17 cellular contexts compared by ENCODE assay signal in the genomic region with DNA sequence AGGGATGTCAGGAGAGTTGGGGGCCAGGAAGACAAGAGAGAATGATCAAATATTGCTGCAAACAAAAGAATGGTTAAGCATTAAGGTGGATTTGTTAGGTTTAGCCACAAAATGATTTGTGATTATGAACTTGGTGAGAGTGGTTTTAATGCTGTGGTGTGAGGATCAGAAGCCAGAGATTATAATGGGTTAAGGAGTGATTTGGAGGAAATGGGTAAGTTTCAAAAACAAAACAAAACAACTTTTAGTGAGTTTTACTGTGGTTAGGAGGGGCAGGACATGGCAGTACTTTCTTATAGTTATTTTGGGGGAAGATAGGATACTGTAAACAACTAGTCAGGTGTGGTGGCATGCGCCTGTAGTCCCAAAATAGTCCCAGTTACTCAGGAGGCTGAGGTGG. TPM values are rescaled to one million over a fixed set of nuclear protein-coding genes. Genes with fewer than 3 reads are reported as not detected.
DNase-seq lines count a peak whose midpoint lies in the region; ATAC-seq and TF ChIP-seq lines count a peak whose summit lies in the region.
"Had no signal": no experiment of that assay in that cellular context is flagged by ENCODE, and none has a peak within 500 bp of the region (broad histone marks: within the 10 kb centered on the region; RNA-seq: fewer than 3 reads in every experiment).

No MANE protein-coding gene starts in this region.

- H3K9ac ChIP-seq in liver (ENCODE audit: low read depth in 1 of 2, low read length in 2 of 2) (no peak overlapping the region), Karpas-422 (ENCODE audit: low read length) (no peak overlapping the region)
- H3K9ac ChIP-seq: SK-N-SH had no signal

- DNase-seq in stimulated activated naive CD8-positive, alpha-beta T cell treated with anti-CD3 and anti-CD28 coated beads, Interleukin-15, amount 100 ng/mL, for 72 hours, result no peak
- no peak for DNase-seq in activated CD8-positive, alpha-beta T cell treated with anti-CD3 and anti-CD28 coated beads, Interleukin-2, amount 10 ng/mL, durations not matched to agents 7 days and 5 days
- DNase-seq in anterior cingulate cortex (lab: John Stamatoyannopoulos, UW) (no peak), cerebellar nuclear complex (lab: John Stamatoyannopoulos, UW) (no peak), Karpas-422 (no peak), NCI-H82 (lab: John Stamatoyannopoulos, UW) (no peak)
- DNase-seq: amniotic stem cell; DMS 273 treated with DMSO at 0.1 percent for 48 hours; Kasumi-1; left ventricle myocardium inferior; NCI-H2171 treated with DMSO at 0.1 percent for 48 hours; NCI-H748 treated with DMSO at 0.1 percent for 48 hours; SK-N-SH; stimulated activated naive CD8-positive, alpha-beta T cell treated with anti-CD3 and anti-CD28 coated beads, Interleukin-15, Interleukin-2, amounts not matched to agents 100 U/mL and 50 U/mL, for 24 hours had no signal

- ATAC-seq in stimulated activated naive CD8-positive, alpha-beta T cell treated with anti-CD3 and anti-CD28 coated beads, Interleukin-15, amount 100 ng/mL, for 72 hours, result no peak
- no peak for ATAC-seq in activated CD8-positive, alpha-beta T cell treated with anti-CD3 and anti-CD28 coated beads, Interleukin-2, amount 10 ng/mL, durations not matched to agents 7 days and 5 days
- ATAC-seq: Panc1; stimulated activated naive CD8-positive, alpha-beta T cell treated with anti-CD3 and anti-CD28 coated beads, Interleukin-15, Interleukin-2, amounts not matched to agents 100 U/mL and 50 U/mL, for 24 hours had no signal

- no peak overlapping the region for H3K4me2 ChIP-seq in Karpas-422 (ENCODE audit: low read depth, low read length, poor library complexity, severe bottlenecking)
- H3K4me2 ChIP-seq: SK-N-SH had no signal

- H2AFZ ChIP-seq in Karpas-422 (ENCODE audit: low read length), result no peak overlapping the region

- H3K9me3 ChIP-seq in liver (ENCODE audit: control insufficient read depth in 4 of 4, low read length in 3 of 4) (no peaks in the 10 kb centered on the region), Karpas-422 (ENCODE audit: low read length) (no peaks in the 10 kb centered on the region)
- H3K9me3 ChIP-seq: left ventricle myocardium inferior, SK-N-SH had no signal

- POLR2A ChIA-PET in activated CD8-positive, alpha-beta T cell treated with anti-CD3 and anti-CD28 coated beads, Interleukin-2, amount 10 ng/mL, durations not matched to agents 7 days and 5 days (lab: Charles Lee), result no interaction called here

- no peaks in the 10 kb centered on the region for H3K36me3 ChIP-seq in liver (ENCODE audit: control insufficient read depth in 4 of 4, insufficient read depth in 3 of 4, low read depth in 1 of 4, low read length in 3 of 4)
- H3K36me3 ChIP-seq in Karpas-422 (ENCODE audit: insufficient read depth, low read length), result 0 out of 2 replicates have a peak, but pooled peaks cover 3% of the 10 kb centered on the region

- peaks cover 7 to 81% (median 45%) of the 10 kb centered on the region in 4 donors for H3K4me1 ChIP-seq in liver (ENCODE audit: control insufficient read depth in 4 of 4, insufficient read depth in 4 of 4, low read length in 3 of 4)
- peaks cover 41% of the 10 kb centered on the region for H3K4me1 ChIP-seq in Karpas-422 (ENCODE audit: low read length)

- no peaks in the 10 kb centered on the region for H3K9me3 Mint-ChIP-seq in stimulated activated naive CD8-positive, alpha-beta T cell treated with anti-CD3 and anti-CD28 coated beads, Interleukin-15, Interleukin-2, amounts not matched to agents 100 ng/mL and 50 ng/mL, for 24 hours
- no peaks in the 10 kb centered on the region for H3K9me3 Mint-ChIP-seq in stimulated activated naive CD8-positive, alpha-beta T cell treated with anti-CD3 and anti-CD28 coated beads, Interleukin-15, amount 100 ng/mL, for 72 hours
- H3K9me3 Mint-ChIP-seq in activated CD8-positive, alpha-beta T cell treated with anti-CD3 and anti-CD28 coated beads, Interleukin-2, amount 10 ng/mL, durations not matched to agents 7 days and 5 days (ENCODE audit: insufficient read depth), result no peaks in the 10 kb centered on the region

- H3K27me3 Mint-ChIP-seq in stimulated activated naive CD8-positive, alpha-beta T cell treated with anti-CD3 and anti-CD28 coated beads, Interleukin-15, Interleukin-2, amounts not matched to agents 100 ng/mL and 50 ng/mL, for 24 hours, result no peaks in the 10 kb centered on the region
- H3K27me3 Mint-ChIP-seq in stimulated activated naive CD8-positive, alpha-beta T cell treated with anti-CD3 and anti-CD28 coated beads, Interleukin-15, amount 100 ng/mL, for 72 hours, result no peaks in the 10 kb centered on the region
- H3K27me3 Mint-ChIP-seq in activated CD8-positive, alpha-beta T cell treated with anti-CD3 and anti-CD28 coated beads, Interleukin-2, amount 10 ng/mL, durations not matched to agents 7 days and 5 days (ENCODE audit: low read depth), result no peaks in the 10 kb centered on the region

- CTCF ChIA-PET in activated CD8-positive, alpha-beta T cell treated with anti-CD3 and anti-CD28 coated beads, Interleukin-2, amount 10 ng/mL, durations not matched to agents 7 days and 5 days (lab: Charles Lee), result interaction anchor here (1.2 kb wide), 2 partner anchors 21 to 24 kb away, joined by 3 to 4 read pairs; partner anchors contain the start of gene DIP2B

- peaks cover 98% of the 10 kb centered on the region for H3K79me2 ChIP-seq in Karpas-422 (ENCODE audit: low read length)

- peak overlapping the region; percentile 43 for H3K27ac Mint-ChIP-seq in stimulated activated naive CD8-positive, alpha-beta T cell treated with anti-CD3 and anti-CD28 coated beads, Interleukin-15, Interleukin-2, amounts not matched to agents 100 ng/mL and 50 ng/mL, for 24 hours
- H3K27ac Mint-ChIP-seq in stimulated activated naive CD8-positive, alpha-beta T cell treated with anti-CD3 and anti-CD28 coated beads, Interleukin-15, amount 100 ng/mL, for 72 hours, result peak overlapping the region in 1 of 2 donors; percentile 1
- H3K27ac Mint-ChIP-seq in activated CD8-positive, alpha-beta T cell treated with anti-CD3 and anti-CD28 coated beads, Interleukin-2, amount 10 ng/mL, durations not matched to agents 7 days and 5 days, result peak overlapping the region; percentile 27

- no peak overlapping the region for H3K4me3 Mint-ChIP-seq in stimulated activated naive CD8-positive, alpha-beta T cell treated with anti-CD3 and anti-CD28 coated beads, Interleukin-15, Interleukin-2, amounts not matched to agents 100 ng/mL and 50 ng/mL, for 24 hours
- peak overlapping the region in 1 of 2 donors; percentile 13 for H3K4me3 Mint-ChIP-seq in stimulated activated naive CD8-positive, alpha-beta T cell treated with anti-CD3 and anti-CD28 coated beads, Interleukin-15, amount 100 ng/mL, for 72 hours
- no peak overlapping the region for H3K4me3 Mint-ChIP-seq in activated CD8-positive, alpha-beta T cell treated with anti-CD3 and anti-CD28 coated beads, Interleukin-2, amount 10 ng/mL, durations not matched to agents 7 days and 5 days

- H3K4me3 ChIP-seq in liver (ENCODE audit: low read depth in 1 of 3, low read length in 3 of 3) (no peak overlapping the region), Karpas-422 (ENCODE audit: low read length) (no peak overlapping the region)
- H3K4me3 ChIP-seq: left ventricle myocardium inferior had no signal

- H3K27ac ChIP-seq in liver (ENCODE audit: low read depth in 1 of 2, low read length in 2 of 2), result peak overlapping the region; percentile 55 to 93
- no peak overlapping the region for H3K27ac ChIP-seq in Karpas-422 (ENCODE audit: low read length)
- H3K27ac ChIP-seq: left ventricle myocardium inferior had no signal

- H3K27me3 ChIP-seq in liver (ENCODE audit: control insufficient read depth in 4 of 4, insufficient read depth in 4 of 4, low read length in 3 of 4) (no peaks in the 10 kb centered on the region), Karpas-422 (ENCODE audit: low read length) (no peaks in the 10 kb centered on the region)

- H3K36me3 Mint-ChIP-seq in stimulated activated naive CD8-positive, alpha-beta T cell treated with anti-CD3 and anti-CD28 coated beads, Interleukin-15, Interleukin-2, amounts not matched to agents 100 ng/mL and 50 ng/mL, for 24 hours (ENCODE audit: low read depth), result peaks cover 27% of the 10 kb centered on the region
- H3K36me3 Mint-ChIP-seq in activated CD8-positive, alpha-beta T cell treated with anti-CD3 and anti-CD28 coated beads, Interleukin-2, amount 10 ng/mL, durations not matched to agents 7 days and 5 days (ENCODE audit: low read depth), result peaks cover 19% of the 10 kb centered on the region

- no peaks in the 10 kb centered on the region for H3K9me2 ChIP-seq in Karpas-422 (replicated peaks; ENCODE audit: insufficient read depth, low read length)
- H3K9me2 ChIP-seq: SK-N-SH had no signal

- no peak for TF ChIP-seq CTCF in liver (IDR thresholded peaks at IDR 0.05; ENCODE audit: low read depth, low read length, missing input control)

- H3K4me1 Mint-ChIP-seq in stimulated activated naive CD8-positive, alpha-beta T cell treated with anti-CD3 and anti-CD28 coated beads, Interleukin-15, Interleukin-2, amounts not matched to agents 100 ng/mL and 50 ng/mL, for 24 hours (ENCODE audit: low read depth), result peaks cover 44% of the 10 kb centered on the region
- peaks cover 35% of the 10 kb centered on the region for H3K4me1 Mint-ChIP-seq in stimulated activated naive CD8-positive, alpha-beta T cell treated with anti-CD3 and anti-CD28 coated beads, Interleukin-15, amount 100 ng/mL, for 72 hours
- H3K4me1 Mint-ChIP-seq in activated CD8-positive, alpha-beta T cell treated with anti-CD3 and anti-CD28 coated beads, Interleukin-2, amount 10 ng/mL, durations not matched to agents 7 days and 5 days (ENCODE audit: low read depth), result peaks cover 38% of the 10 kb centered on the region

- no peaks in the 10 kb centered on the region for H4K20me1 ChIP-seq in Karpas-422 (ENCODE audit: insufficient read depth, low read depth, low read length)

- WGBS in liver, result 91% methylated on average over 1 of the region's 1 CpG

- no peak for TF ChIP-seq RAD21 in liver (IDR thresholded peaks at IDR 0.05)

TF ChIP-seq in liver, 16 proteins besides CTCF, POLR2A, EP300 and RAD21:
- TF ChIP-seq HNF4G (IDR thresholded peaks at IDR 0.05) (no peak), HNF4A (conservative IDR thresholded peaks at IDR 0.05) (no peak)

RNA-seq across cellular contexts. Expression of gene DIP2B, which starts 24.0 kb away (rescaled TPM):
- 10 to 100 TPM; 18.8 to 21.8 TPM for total RNA-seq in activated CD8-positive, alpha-beta T cell treated with anti-CD3 and anti-CD28 coated beads, Interleukin-2, amount 10 ng/mL, durations not matched to agents 7 days and 5 days
- total RNA-seq in liver, result 10 to 100 TPM; 19.0 to 30.7 TPM
- polyA plus RNA-seq in liver, result 1 to 10 TPM; 4.8 to 8.5 TPM
- 31.2 and 37.5 TPM in 2 replicates for total RNA-seq in Karpas-422 (2014; rRNA removed; shearing (Covaris generic); ENCODE audit: low replicate concordance)
